Comparison of ENCODE assay signal across 8 cellular contexts in genomic region chr20:5529331-5530142, GRCh38.
DNase-seq lines count a peak whose midpoint lies in the region; ATAC-seq and TF ChIP-seq lines count a peak whose summit lies in the region.

No MANE protein-coding gene starts in this region.

- peaks cover 3% of the 10 kb centered on the region for H3K27me3 Mint-ChIP-seq in type B pancreatic cell

- H3K4me1 Mint-ChIP-seq in type B pancreatic cell (ENCODE audit: unreplicated experiment) = peaks cover 10% of the 10 kb centered on the region

- no peaks in the 10 kb centered on the region for H3K36me3 Mint-ChIP-seq in type B pancreatic cell

- peak overlapping the region; percentile 58 for H3K27ac Mint-ChIP-seq in type B pancreatic cell

- peak; percentile 73 for DNase-seq in GM10266 (ENCODE audit: extremely low spot score)
- peak; percentile 59 for DNase-seq in NCI-H128 (lab: John Stamatoyannopoulos, UW; ENCODE audit: unreplicated experiment)
- peak; percentile 8 for DNase-seq in SKM-1 (lab: John Stamatoyannopoulos, UW; ENCODE audit: unreplicated experiment)
- peak; percentile 87 for DNase-seq in activated naive CD4-positive, alpha-beta T cell treated with anti-CD3 and anti-CD28 coated beads, Interleukin-2, amount 50 U/mL, for 16 hours
- DNase-seq in Right ventricle myocardium inferior (ENCODE audit: missing footprints) = peak; percentile 93
- peak; percentile 69 to 98 (median 90) for DNase-seq in posterior cingulate gyrus
- DNase-seq in type B pancreatic cell (ENCODE audit: extremely low spot score, unreplicated experiment) = peak; percentile 81

- intact Hi-C loops in Right ventricle myocardium inferior (cut with DNase I) = loop anchor here (1.0 to 10.0 kb wide), 3 partner anchors 258 to 548 kb away; no protein-coding TSS in a partner anchor
- intact Hi-C loops in posterior cingulate gyrus (cut with DNase I) = loop anchor here (1.0 to 10.0 kb wide), 3 partner anchors 259 to 548 kb away; no protein-coding TSS in a partner anchor

- H3K9me3 Mint-ChIP-seq in type B pancreatic cell = no peaks in the 10 kb centered on the region

- peak overlapping the region; percentile 60 for H3K4me3 Mint-ChIP-seq in type B pancreatic cell

- ATAC-seq in HG02623 (IDR thresholded peaks at IDR 0.05; ENCODE audit: unreplicated experiment) = peak; percentile 80
- ATAC-seq in Right ventricle myocardium inferior = peak; percentile 87

- peak; percentile 94 for TF ChIP-seq CTCF in GM10266 (IDR thresholded peaks at IDR 0.05; ENCODE audit: control insufficient read depth, insufficient read depth, low read depth, missing control alignments)
- TF ChIP-seq CTCF in type B pancreatic cell (conservative IDR thresholded peaks at IDR 0.05) = peak; percentile 81

Comparison
In these comparisons a context has a peak if more than half of its experiments do, and no peak if none do; other contexts are left out.
1. Peak in every context shown above with its lines: DNase-seq and ATAC-seq.
2. DNase-seq: peak in every context shown above with its lines; median percentile 93 in Right ventricle myocardium inferior; 90 in posterior cingulate gyrus; 87 in activated naive CD4-positive, alpha-beta T cell treated with anti-CD3 and anti-CD28 coated beads, Interleukin-2, amount 50 U/mL, for 16 hours; 81 in type B pancreatic cell; 73 in GM10266; 59 in NCI-H128; 8 in SKM-1.